In the genomic region with DNA sequence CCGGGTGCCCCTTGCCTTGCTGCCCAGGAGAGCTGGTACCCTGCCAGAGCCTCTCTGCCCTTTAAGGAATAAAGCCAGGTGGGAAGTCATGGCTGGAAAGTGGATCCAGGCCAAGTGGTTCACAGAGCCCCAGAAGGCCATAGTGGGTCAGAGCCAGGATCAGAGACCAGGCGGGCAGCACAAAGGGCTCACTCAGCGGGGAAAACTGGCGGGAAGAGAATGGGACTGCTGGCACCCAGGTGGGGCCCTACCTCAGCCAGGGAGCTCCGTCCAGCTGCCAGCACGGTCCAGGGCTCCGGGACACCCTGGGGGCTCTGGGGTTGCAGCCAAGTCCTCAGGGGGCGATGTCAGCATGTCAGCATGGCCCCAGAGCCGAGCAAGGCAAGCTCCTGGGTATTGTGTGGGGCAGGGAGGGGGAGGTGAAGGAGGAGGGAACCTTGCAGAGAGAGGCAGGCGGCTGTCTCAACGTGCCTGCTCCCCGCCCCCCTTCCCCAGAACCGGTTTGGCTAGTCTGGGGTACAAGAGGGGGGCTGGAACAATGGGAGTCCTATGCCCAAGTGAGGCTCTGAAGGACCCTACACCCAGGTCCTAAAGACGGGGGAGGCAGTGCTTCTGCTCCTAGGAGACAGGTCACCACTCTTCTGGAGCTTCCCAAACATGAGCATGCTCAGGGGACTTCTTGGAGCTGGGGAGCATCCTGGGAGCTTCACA, we compare ENCODE assay signal across 11 cellular contexts. TPM values are rescaled to one million over a fixed set of nuclear protein-coding genes. Genes with fewer than 3 reads are reported as not detected.
DNase-seq lines count a peak whose midpoint lies in the region; ATAC-seq, FAIRE-seq and TF ChIP-seq lines count a peak whose summit lies in the region.
"Had no signal": no experiment of that assay in that cellular context is flagged by ENCODE, and none has a peak within 500 bp of the region (broad histone marks: within the 10 kb centered on the region; RNA-seq: fewer than 3 reads in every experiment).

A gene (minus strand): TSS at position 402 of the 711 bp plus-strand sequence. CDS start 3,598 bp downstream, outside the sequence.

- H3K79me2 ChIP-seq in HepG2 (ENCODE audit: insufficient read depth, low read length) = no peaks in the 10 kb centered on the region

- no peak within 1 kb of the TSS for H3K4me3 ChIP-seq in right cardiac atrium (ENCODE audit: low read length)
- no peak within 1 kb of the TSS for H3K4me3 ChIP-seq in left ventricle myocardium inferior
- H3K4me3 ChIP-seq in Panc1 (ENCODE audit: low read depth in 2 of 2, low read length in 2 of 2) = no peak within 1 kb of the TSS
- peak within 1 kb of the TSS in 1 of 3 experiments; percentile 33; a peak in 1 of 6 replicates for H3K4me3 ChIP-seq in HepG2 (replicated peaks in 1 of 3; ENCODE audit: insufficient read depth in 1 of 3, low read depth in 2 of 3, low read length in 3 of 3)
- H3K4me3 ChIP-seq: SJSA1 had no signal

- H3K9me3 ChIP-seq in right cardiac atrium (ENCODE audit: control insufficient read depth, low read length) (no peaks in the 10 kb centered on the region), left ventricle myocardium inferior (replicated peaks) (no peaks in the 10 kb centered on the region), Panc1 (ENCODE audit: control insufficient read depth, insufficient read depth, low read depth, low read length) (no peaks in the 10 kb centered on the region), HepG2 (ENCODE audit: low read length) (no peaks in the 10 kb centered on the region)
- H3K9me3 ChIP-seq: SJSA1 had no signal

- intact Hi-C loops in right cardiac atrium (cut with DNase I) = no loop called here
- intact Hi-C loops in left ventricle myocardium inferior (cut with micrococcal nuclease) = no loop called here
- intact Hi-C loops in Panc1 (cut with micrococcal nuclease; ENCODE audit: unreplicated experiment) = no loop called here
- intact Hi-C loops in HepG2 (cut with micrococcal nuclease; ENCODE audit: unreplicated experiment) = no loop called here

- no peak within 1 kb of the TSS for H2AFZ ChIP-seq in HepG2 (ENCODE audit: low read length)

- POLR2A ChIA-PET in Panc1 (lab: Charles Lee) (interaction anchor here (0.6 kb wide), 1 partner anchor 111 kb away, joined by 3 read pairs; no protein-coding TSS in a partner anchor), HepG2 (lab: Yijun Ruan, JAX) (no interaction called here)

- no peak for TF ChIP-seq POLR2A in HepG2 (IDR thresholded peaks at IDR 0.05; ENCODE audit: insufficient read depth in 1 of 2, low read depth in 2 of 2, low read length in 2 of 2)

- H3K27me3 ChIP-seq in right cardiac atrium (ENCODE audit: control insufficient read depth, insufficient read depth) (no peaks in the 10 kb centered on the region), left ventricle myocardium inferior (ENCODE audit: low read depth) (no peaks in the 10 kb centered on the region), Panc1 (ENCODE audit: control insufficient read depth, insufficient read depth, low read length) (no peaks in the 10 kb centered on the region), HepG2 (ENCODE audit: control insufficient read depth in 1 of 2, insufficient read depth in 2 of 2, low read length in 2 of 2) (peaks cover 9 to 44% of the 10 kb centered on the region in 2 experiments; a peak in 3 of 5 replicates)
- H3K27me3 ChIP-seq: SJSA1 had no signal

- H3K9ac ChIP-seq in HepG2 (ENCODE audit: insufficient read depth, low read depth, low read length) = no peak within 1 kb of the TSS

- in situ Hi-C loops in Panc1 (cut with HindIII; ENCODE audit: low pct_unique_long_range_greater_than_20kb, low sequenced_read_pairs) (no loop called here), HepG2 (cut with HindIII; ENCODE audit: extremely low pct_ligation_motif_present, low pct_unique_long_range_greater_than_20kb) (no loop called here)

- H3K4me1 ChIP-seq in right cardiac atrium (ENCODE audit: control insufficient read depth, insufficient read depth, low read length) = peaks cover under 1% of the 10 kb centered on the region
- H3K4me1 ChIP-seq in left ventricle myocardium inferior = peaks cover 17% of the 10 kb centered on the region
- peaks cover 27% of the 10 kb centered on the region for H3K4me1 ChIP-seq in Panc1 (ENCODE audit: control insufficient read depth, insufficient read depth, low read length)
- H3K4me1 ChIP-seq in HepG2 (ENCODE audit: insufficient read depth, low read length) = peaks cover 50% of the 10 kb centered on the region

- peak within 1 kb of the TSS; percentile 40 for H3K4me2 ChIP-seq in HepG2 (ENCODE audit: low read depth, low read length)

- FAIRE-seq in HepG2 (lab: Jason Lieb, UNC) = no peak

- BruUV-seq in Panc1 (replicated peaks; lab: Mats Ljungman, UMichigan) (no TSS peak), HepG2 (replicated peaks; lab: Mats Ljungman, UMichigan) (no TSS peak)

- H3K36me3 ChIP-seq in left ventricle myocardium inferior (no peaks in the 10 kb centered on the region), Panc1 (ENCODE audit: control insufficient read depth, insufficient read depth, low read length) (no peaks in the 10 kb centered on the region; the same call in 1 of the 2 replicates), HepG2 (replicated peaks in 1 of 2; ENCODE audit: control insufficient read depth in 1 of 2, insufficient read depth in 2 of 2, low read length in 2 of 2) (no peaks in the 10 kb centered on the region)
- H3K36me3 ChIP-seq: SJSA1 had no signal

- no peaks in the 10 kb centered on the region for H4K20me1 ChIP-seq in HepG2 (ENCODE audit: insufficient read depth, low read length)

- CTCF ChIA-PET in Panc1 (lab: Charles Lee) = no interaction called here
- CTCF ChIA-PET in HepG2 (lab: Yijun Ruan, JAX; ENCODE audit: low intra/inter-chr PET ratio, low total read pairs) = no interaction called here

- TF ChIP-seq CTCF in left ventricle myocardium inferior (IDR thresholded peaks at IDR 0.05; ENCODE audit: borderline replicate concordance) (no peak), Panc1 (IDR thresholded peaks at IDR 0.05) (no peak), HepG2 (CRISPR knock-in tag; IDR thresholded peaks at IDR 0.05) (no peak)

- no peak for TF ChIP-seq EP300 in HepG2 (IDR thresholded peaks at IDR 0.05; ENCODE audit: low read depth in 2 of 2, low read length in 2 of 2)
- no peak for TF ChIP-seq EP300 in HepG2 (CRISPR knock-in tag; IDR thresholded peaks at IDR 0.05; ENCODE audit: borderline replicate concordance)

- TF ChIP-seq RAD21 in HepG2 (CRISPR knock-in tag; IDR thresholded peaks at IDR 0.05) = no peak

- DNase-seq in right cardiac atrium (peak in 2 of 3 donors; percentile 42 to 50), left ventricle myocardium inferior (no peak), Panc1 (ENCODE audit: low read depth, low spot score) (no peak), HepG2 (ENCODE audit: low spot score) (no peak), GM19240 (ENCODE audit: insufficient read length, low spot score) (no peak), GM19238 (ENCODE audit: insufficient read length, low spot score) (no peak)
- DNase-seq: activated CD8-positive, alpha-beta memory T cell treated with anti-CD3 and anti-CD28 coated beads, Interleukin-2, amount 10 ng/mL, durations not matched to agents 7 days and 5 days; KG1 had no signal

- WGBS in right cardiac atrium = 37% methylated on average over 14 of the region's 14 CpGs
- 2% methylated on average over 6 of the region's 14 CpGs for WGBS in HepG2 (ENCODE audit: low lambda C conversion rate)

- H3K27ac ChIP-seq in right cardiac atrium (ENCODE audit: low read length) (no peak within 1 kb of the TSS), left ventricle myocardium inferior (replicated peaks) (no peak within 1 kb of the TSS), Panc1 (ENCODE audit: low read length) (no peak within 1 kb of the TSS), HepG2 (ENCODE audit: extremely low read length, insufficient read depth, low read length) (no peak within 1 kb of the TSS)
- H3K27ac ChIP-seq: SJSA1 had no signal

- no peak for ATAC-seq in right cardiac atrium
- no peak for ATAC-seq in Panc1
- ATAC-seq in HepG2 = peak; percentile 5; the same call in 1 of the 3 replicates
- ATAC-seq in HG03521 (IDR thresholded peaks at IDR 0.05; ENCODE audit: unreplicated experiment) = no peak
- no peak for ATAC-seq in HG03159 (IDR thresholded peaks at IDR 0.05; ENCODE audit: unreplicated experiment)
- ATAC-seq: activated CD8-positive, alpha-beta memory T cell treated with anti-CD3 and anti-CD28 coated beads, Interleukin-2, amount 10 ng/mL, durations not matched to agents 7 days and 5 days had no signal

TF ChIP-seq in HepG2, 621 proteins besides CTCF, POLR2A, EP300 and RAD21 (continues in another document):
- no peak for TF ChIP-seq RARG (CRISPR knock-in tag; IDR thresholded peaks at IDR 0.05; ENCODE audit: low read depth)

RNA-seq across cellular contexts. Expression of the gene that starts here (rescaled TPM):
- total RNA-seq in right cardiac atrium = 1 to 10 TPM; 2.2 to 4.3 (median 3.2) TPM
- polyA plus RNA-seq in right cardiac atrium = 2.7 TPM
- total RNA-seq in left ventricle myocardium inferior = 2.2 TPM
- 21.6 TPM for total RNA-seq in Panc1 (2021; ENCODE audit: unreplicated experiment)
- 29.2 TPM for polyA plus RNA-seq in Panc1 (2012; ENCODE audit: insufficient read length)
- total RNA-seq in HepG2 (2016; rRNA removed; fragmentation: Illumina TruSeq; extraction: Trizol) = 1.8 and 2.0 TPM in 2 replicates
- 0.53 and 1.0 TPM in 2 replicates for total RNA-seq in HepG2 (2016; cell fraction: cytosol; rRNA removed; fragmentation: Illumina TruSeq; extraction: Trizol; ENCODE audit: low read depth)
- total RNA-seq in HepG2 (2016; cell fraction: insoluble cytoplasmic fraction; rRNA removed; fragmentation: Illumina TruSeq; extraction: Trizol) = 1.4 and 2.3 TPM in 2 replicates
- 1.3 and 1.5 TPM in 2 replicates for total RNA-seq in HepG2 (2016; cell fraction: membrane; rRNA removed; fragmentation: Illumina TruSeq; extraction: Trizol)
- 1.9 and 2.1 TPM in 2 replicates for total RNA-seq in HepG2 (2016; cell fraction: nucleus; rRNA removed; fragmentation: Illumina TruSeq; extraction: Trizol)
- polyA plus RNA-seq in HepG2 (2011; rRNA removed) = 1.7 and 2.2 TPM in 2 replicates
- polyA plus RNA-seq in HepG2 (2011; cell fraction: cytosol; rRNA removed) = 1.7 and 2.2 TPM in 2 replicates
- 9.9 and 10.1 TPM in 2 replicates for polyA plus RNA-seq in HepG2 (2011; cell fraction: nucleus; rRNA removed)
- polyA plus RNA-seq in HepG2 (2012) = 0.88 and 1.6 TPM in 2 replicates
- polyA plus RNA-seq in HepG2 (2016; cell fraction: cytosol; fragmentation: Illumina TruSeq; extraction: Trizol; ENCODE audit: low read depth) = 0.47 and 1.2 TPM in 2 replicates
- 1.7 and 2.2 TPM in 2 replicates for polyA plus RNA-seq in HepG2 (2016; cell fraction: insoluble cytoplasmic fraction; fragmentation: Illumina TruSeq; extraction: Trizol; ENCODE audit: low read depth)
- 0.94 and 1.7 TPM in 2 replicates for polyA plus RNA-seq in HepG2 (2016; cell fraction: membrane; fragmentation: Illumina TruSeq; extraction: Trizol; ENCODE audit: low read depth)
- polyA plus RNA-seq in HepG2 (2016; cell fraction: nucleus; fragmentation: Illumina TruSeq; extraction: Trizol; ENCODE audit: insufficient read depth, low read depth) = 4.0 and 5.0 TPM in 2 replicates
- 1.3 and 7.5 TPM in 2 replicates for polyA minus RNA-seq in HepG2 (2011; rRNA and poly(A)+ RNA removed; ENCODE audit: low replicate concordance)
- polyA minus RNA-seq in HepG2 (2011; cell fraction: cytosol; rRNA and poly(A)+ RNA removed) = 0.69 and 0.79 TPM in 2 replicates
- polyA minus RNA-seq in HepG2 (2011; cell fraction: nucleus; rRNA and poly(A)+ RNA removed) = 1.4 and 2.1 TPM in 2 replicates

Comparison
In these comparisons a context has a peak if more than half of its experiments do, and no peak if none do; other contexts are left out.
1. DNase-seq: peak in right cardiac atrium (2 of 3); none in left ventricle myocardium inferior (single experiment), Panc1 (single experiment), HepG2 (single experiment), GM19240 (single experiment) and GM19238 (single experiment).